ENCODE assay signal across 11 cellular contexts in genomic region chr12:115922952-115923564, GRCh38.
DNase-seq lines count a peak whose midpoint lies in the region; FAIRE-seq and TF ChIP-seq lines count a peak whose summit lies in the region.
"Had no signal": no experiment of that assay in that cellular context is flagged by ENCODE, and none has a peak within 500 bp of the region (broad histone marks: within the 10 kb centered on the region; RNA-seq: fewer than 3 reads in every experiment).

No MANE protein-coding gene starts in this region.

- H2BK120ac ChIP-seq in H9 (ENCODE audit: low read depth, low read length, poor library complexity, severe bottlenecking) = no peak overlapping the region

- intact Hi-C loops in Caco-2 (cut with micrococcal nuclease; ENCODE audit: unreplicated experiment) (loop anchor here (1.0 kb wide), 1 partner anchor 24 kb away; no protein-coding TSS in a partner anchor), ovary (cut with DNase I) (no loop called here)

- H3K9me3 Mint-ChIP-seq in Caco-2 (ENCODE audit: unreplicated experiment) (peaks cover 9% of the 10 kb centered on the region), H9 (peaks cover 26 to 31% of the 10 kb centered on the region in 2 experiments)

- no peaks in the 10 kb centered on the region for H3K36me3 Mint-ChIP-seq in Caco-2 (ENCODE audit: insufficient read depth, unreplicated experiment)
- H3K36me3 Mint-ChIP-seq in H9 (ENCODE audit: insufficient read depth in 1 of 3, low read depth in 3 of 3) = peaks cover 8 to 21% (median 11%) of the 10 kb centered on the region in 3 experiments

- TF ChIP-seq CTCF in Caco-2 (IDR thresholded peaks at IDR 0.05; ENCODE audit: insufficient read depth in 1 of 2, low read depth in 1 of 2, low read length in 1 of 2, severe bottlenecking in 1 of 2, unreplicated experiment in 1 of 2) (peak; percentile 54 to 61), H9 (conservative IDR thresholded peaks at IDR 0.05) (peak; percentile 56; the same call in 2 of the 3 replicates), ovary (IDR thresholded peaks at IDR 0.05) (no peak)

- H2BK5ac ChIP-seq in H9 (ENCODE audit: insufficient read length, low read length) = no peak overlapping the region

- H4K8ac ChIP-seq in H9 (replicated peaks; ENCODE audit: insufficient read length, low read depth, low read length) = no peak overlapping the region

- no peaks in the 10 kb centered on the region for H4K20me1 ChIP-seq in H9 (ENCODE audit: control insufficient read depth, insufficient read depth, insufficient read length)

- H3K9me3 ChIP-seq in Caco-2 = no peaks in the 10 kb centered on the region
- peaks cover 13% of the 10 kb centered on the region for H3K9me3 ChIP-seq in H9 (ENCODE audit: control insufficient read depth, low read depth, low read length)
- H3K9me3 ChIP-seq in ovary = no peaks in the 10 kb centered on the region

- H3K14ac ChIP-seq in H9 (ENCODE audit: insufficient read depth, low read length) = no peak overlapping the region

- no peak overlapping the region for H2AK5ac ChIP-seq in H9 (ENCODE audit: insufficient read length, low read length)

- H3K4me3 ChIP-seq in Caco-2 (ENCODE audit: low read depth, low read length) = no peak overlapping the region
- no peak overlapping the region for H3K4me3 ChIP-seq in ovary
- H3K4me3 ChIP-seq: stomach had no signal

- FAIRE-seq in GM19239 (lab: Jason Lieb, UNC) = no peak
- FAIRE-seq: GM12891, TTC549 had no signal

- no peak overlapping the region for H3K4ac ChIP-seq in H9 (ENCODE audit: low read depth, low read length)

- POLR2A ChIA-PET in Caco-2 (lab: Charles Lee) = no interaction called here

- H3K79me1 ChIP-seq in H9 (ENCODE audit: insufficient read depth, low read depth, low read length, poor library complexity, severe bottlenecking) = no peaks in the 10 kb centered on the region

- H3K27me3 ChIP-seq in Caco-2 (replicated peaks; ENCODE audit: control insufficient read depth, insufficient read depth, low read length) = no peaks in the 10 kb centered on the region
- no peaks in the 10 kb centered on the region for H3K27me3 ChIP-seq in H9 (ENCODE audit: insufficient read depth, low read length)
- no peaks in the 10 kb centered on the region for H3K27me3 ChIP-seq in ovary

- no peak overlapping the region for H4K5ac ChIP-seq in H9 (ENCODE audit: insufficient read length, low read depth, low read length)

- H3K36me3 ChIP-seq in Caco-2 (ENCODE audit: control insufficient read depth, insufficient read depth, low read length) (no peaks in the 10 kb centered on the region), ovary (no peaks in the 10 kb centered on the region)
- H3K36me3 ChIP-seq: stomach had no signal

- no peak overlapping the region for H3K56ac ChIP-seq in H9 (ENCODE audit: insufficient read length, low read depth, low read length)

- no peak overlapping the region for H2BK15ac ChIP-seq in H9 (ENCODE audit: low read depth, low read length)

- H2AFZ ChIP-seq in H9 (ENCODE audit: low read length) = no peak overlapping the region

- H2BK12ac ChIP-seq in H9 (ENCODE audit: insufficient read length, low read depth, low read length) = no peak overlapping the region

- no peaks in the 10 kb centered on the region for H3K79me2 ChIP-seq in H9 (ENCODE audit: insufficient read depth, low read length)

- H3K4me1 ChIP-seq in Caco-2 = no peaks in the 10 kb centered on the region
- H3K4me1 ChIP-seq in H9 (ENCODE audit: insufficient read depth, low read length) = no peaks in the 10 kb centered on the region
- no peaks in the 10 kb centered on the region for H3K4me1 ChIP-seq in ovary (ENCODE audit: insufficient read depth)
- H3K4me1 ChIP-seq: stomach had no signal

- no TSS peak for BruUV-seq in Caco-2 (replicated peaks; lab: Mats Ljungman, UMichigan)

- DNase-seq in Caco-2 = peak in 1 of 2 experiments; percentile 63
- DNase-seq in H9 = no peak
- DNase-seq in RKO (ENCODE audit: low spot score) = peak; percentile 55
- peak; percentile 20 for DNase-seq in fibroblast of peridontal ligament (ENCODE audit: extremely low read depth)
- no peak for DNase-seq in ovary
- no peak for DNase-seq in GM19239 (ENCODE audit: insufficient read length, low spot score)
- DNase-seq in Ammon's horn (ENCODE audit: low spot score) = no peak
- no peak for DNase-seq in NCI-H1092 (lab: John Stamatoyannopoulos, UW)
- DNase-seq: stomach had no signal

- no peaks in the 10 kb centered on the region for H3K23me2 ChIP-seq in H9 (ENCODE audit: insufficient read length, low read depth, low read length, poor library complexity, severe bottlenecking)

- H3K4me3 Mint-ChIP-seq in Caco-2 (ENCODE audit: unreplicated experiment) = no peak overlapping the region
- no peak overlapping the region for H3K4me3 Mint-ChIP-seq in H9

- no peak for TF ChIP-seq EP300 in ovary (IDR thresholded peaks at IDR 0.05)

- no peak overlapping the region for H3T11ph ChIP-seq in H9 (ENCODE audit: low read length)

- peaks cover 10% of the 10 kb centered on the region for H3K27me3 Mint-ChIP-seq in Caco-2 (ENCODE audit: insufficient read depth, unreplicated experiment)
- peaks cover 28% of the 10 kb centered on the region for H3K27me3 Mint-ChIP-seq in H9 (ENCODE audit: low read depth)

- H3K23ac ChIP-seq in H9 (ENCODE audit: insufficient read length, low read depth, low read length) = no peak overlapping the region

- H3K18ac ChIP-seq in H9 (ENCODE audit: insufficient read length, low read depth, low read length) = no peak overlapping the region

- no peak for TF ChIP-seq POLR2A in ovary (IDR thresholded peaks at IDR 0.05)

- H3K4me1 Mint-ChIP-seq in Caco-2 (ENCODE audit: low read depth, unreplicated experiment) = no peaks in the 10 kb centered on the region
- no peaks in the 10 kb centered on the region; a peak in 1 of 4 replicates for H3K4me1 Mint-ChIP-seq in H9

- H3K9ac ChIP-seq in H9 (ENCODE audit: extremely low read depth, insufficient read length, low read length) = no peak overlapping the region

- no peak overlapping the region for H2BK20ac ChIP-seq in H9 (ENCODE audit: low read depth, low read length, poor library complexity, severe bottlenecking)

- WGBS in H9 (ENCODE audit: extremely low coverage, insufficient read length, low lambda C conversion rate) = no CpG with 5 or more reads among the region's 8 CpGs
- WGBS in ovary, 3 donors = 74 to 82% (median 78%) methylated on average over 8 of the region's 8 CpGs

- H4K91ac ChIP-seq in H9 (ENCODE audit: insufficient read length, low read depth, low read length) = no peak overlapping the region

- no peak overlapping the region for H3K4me2 ChIP-seq in H9 (ENCODE audit: insufficient read depth, insufficient read length, low read length)

- no peak overlapping the region for H3K27ac Mint-ChIP-seq in Caco-2 (ENCODE audit: unreplicated experiment)
- H3K27ac Mint-ChIP-seq in H9 = no peak overlapping the region

- CTCF ChIA-PET in Caco-2 (lab: Charles Lee) = interaction anchor here (0.7 to 2.5 kb wide), 4 partner anchors 9 to 58 kb away, joined by 3 to 14 read pairs (median 5); no protein-coding TSS in a partner anchor

- H3K27ac ChIP-seq in H9 (ENCODE audit: insufficient read length, low read depth, low read length) (no peak overlapping the region), ovary (no peak overlapping the region)
- H3K27ac ChIP-seq: stomach had no signal

Comparison
In these comparisons a context has a peak if more than half of its experiments do, and no peak if none do; other contexts are left out.
1. DNase-seq: peak in RKO (single experiment) and fibroblast of peridontal ligament (single experiment); none in H9 (single experiment), ovary (0 of 5), GM19239 (single experiment), Ammon's horn (single experiment) and NCI-H1092 (single experiment).
2. CTCF ChIP-seq: peak in Caco-2 (2 of 2) and H9 (single experiment); none in ovary (0 of 3).